ENCODE assay signal across 20 cellular contexts in the genomic region with DNA sequence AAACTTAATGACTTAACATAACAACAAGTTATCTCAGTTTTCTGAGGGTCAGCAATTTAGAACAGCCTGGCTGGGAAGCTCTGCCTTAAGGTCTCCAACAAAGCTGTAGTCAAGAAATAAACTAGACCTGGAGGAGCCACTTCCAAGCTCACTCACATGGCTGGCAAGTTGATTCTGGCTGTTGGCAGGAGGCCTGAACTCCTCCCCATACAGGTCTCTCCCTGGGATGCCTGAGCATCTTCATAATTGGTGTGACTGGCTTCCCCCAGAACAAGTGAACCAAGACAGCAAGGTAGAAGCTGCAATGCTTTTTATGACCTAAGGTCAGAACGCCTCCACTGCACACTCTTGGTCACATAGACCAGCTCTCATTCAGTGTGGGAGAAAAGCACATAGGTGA.
A peak's percentile ranks its signal among the peaks of the same experiment; 100 is the strongest.
DNase-seq lines count a peak whose midpoint lies in the region; ATAC-seq, FAIRE-seq and TF ChIP-seq lines count a peak whose summit lies in the region.
"Had no signal": no experiment of that assay in that cellular context is flagged by ENCODE, and none has a peak within 500 bp of the region (broad histone marks: within the 10 kb centered on the region; RNA-seq: fewer than 3 reads in every experiment).

No MANE protein-coding gene starts in this region.

- H3K4me3 ChIP-seq in cardiac muscle cell (no peak overlapping the region), heart left ventricle (no peak overlapping the region), ascending aorta (no peak overlapping the region), keratinocyte (ENCODE audit: control insufficient read depth in 2 of 3, extremely low read depth in 1 of 3, insufficient read depth in 2 of 3, low read depth in 1 of 3, low read length in 3 of 3) (no peak overlapping the region), thyroid gland (replicated peaks in 1 of 3) (no peak overlapping the region)
- H3K4me3 ChIP-seq: BLaER1, SJSA1 had no signal

- no peaks in the 10 kb centered on the region for H3K9me3 ChIP-seq in cardiac muscle cell (ENCODE audit: low read depth)
- H3K9me3 ChIP-seq in heart left ventricle: no peaks in the 10 kb centered on the region
- H3K9me3 ChIP-seq in ascending aorta: no peaks in the 10 kb centered on the region
- H3K9me3 ChIP-seq in keratinocyte (ENCODE audit: control insufficient read depth, low read depth, low read length): no peaks in the 10 kb centered on the region
- no peaks in the 10 kb centered on the region for H3K9me3 ChIP-seq in thyroid gland
- H3K9me3 ChIP-seq: SJSA1 had no signal

- intact Hi-C loops in heart left ventricle (cut with DNase I): loop anchor here in 2 of 10 donors (5.0 kb wide), 1 partner anchor 77 kb away; no protein-coding TSS in a partner anchor
- intact Hi-C loops in ascending aorta (cut with DNase I): no loop called here
- intact Hi-C loops in thyroid gland (cut with DNase I): loop anchor here (10.0 kb wide), 1 partner anchor 80 kb away; no protein-coding TSS in a partner anchor

- TF ChIP-seq CTCF in cardiac muscle cell (IDR thresholded peaks at IDR 0.05; ENCODE audit: low read depth, low read length) (no peak), heart left ventricle (IDR thresholded peaks at IDR 0.05) (no peak), ascending aorta (IDR thresholded peaks at IDR 0.05) (no peak), keratinocyte (optimal IDR thresholded peaks at IDR 0.05 in 1 of 3, IDR thresholded peaks at IDR 0.05 in 1 of 3, conservative IDR thresholded peaks at IDR 0.05 in 1 of 3; ENCODE audit: extremely low read depth in 1 of 3, insufficient read depth in 2 of 3, low read length in 3 of 3) (no peak), thyroid gland (IDR thresholded peaks at IDR 0.05) (no peak)

- DNase-seq in cardiac muscle cell (ENCODE audit: low read depth in 1 of 2, low spot score in 1 of 2) (no peak), heart left ventricle (no peak), ascending aorta (ENCODE audit: low spot score in 2 of 2) (no peak), keratinocyte (ENCODE audit: low read depth, low spot score) (no peak), thyroid gland (peak; percentile 87 to 89), NCI-H187 (lab: John Stamatoyannopoulos, UW) (no peak)
- no peak for DNase-seq in stimulated activated CD4-positive, alpha-beta T cell treated with anti-CD3 and anti-CD28 coated beads, Interleukin-12 subunit alpha, Interleukin-12 subunit beta, amount 100 ng/mL, for 4 hours
- DNase-seq: CD4-positive, CD25-positive, alpha-beta regulatory T cell; H7; Kasumi-1; NCI-H1092 treated with DMSO at 0.1 percent for 48 hours; NCI-H1436; NCI-H187 treated with DMSO at 0.1 percent for 48 hours; NCI-H446; NCI-H524 treated with DMSO at 0.1 percent for 48 hours; NCI-H774 had no signal

- ATAC-seq in heart left ventricle: no peak
- ATAC-seq: HepG2 had no signal

- TF ChIP-seq POLR2A in heart left ventricle (IDR thresholded peaks at IDR 0.05) (no peak), thyroid gland (IDR thresholded peaks at IDR 0.05) (no peak)

- no peak overlapping the region for H2AFZ ChIP-seq in keratinocyte (ENCODE audit: control insufficient read depth, low read length)

- no peak overlapping the region for H3K4me2 ChIP-seq in keratinocyte (ENCODE audit: control insufficient read depth, extremely low read depth, insufficient read depth, low read depth, low read length)
- H3K4me2 ChIP-seq: BLaER1 had no signal

- H3K27me3 ChIP-seq in cardiac muscle cell (no peaks in the 10 kb centered on the region), heart left ventricle (no peaks in the 10 kb centered on the region), ascending aorta (no peaks in the 10 kb centered on the region), keratinocyte (ENCODE audit: control insufficient read depth, extremely low read depth, insufficient read depth, low read length) (no peaks in the 10 kb centered on the region), thyroid gland (no peaks in the 10 kb centered on the region)
- H3K27me3 ChIP-seq: BLaER1, SJSA1 had no signal

- no peaks in the 10 kb centered on the region for H3K36me3 ChIP-seq in cardiac muscle cell
- no peaks in the 10 kb centered on the region for H3K36me3 ChIP-seq in heart left ventricle
- no peaks in the 10 kb centered on the region for H3K36me3 ChIP-seq in ascending aorta
- peaks cover 0 to 3% of the 10 kb centered on the region in 2 experiments for H3K36me3 ChIP-seq in keratinocyte (ENCODE audit: control insufficient read depth in 2 of 2, extremely low read depth in 1 of 2, insufficient read depth in 2 of 2, low read length in 2 of 2)
- no peaks in the 10 kb centered on the region for H3K36me3 ChIP-seq in thyroid gland

- peak overlapping the region; percentile 19 for H3K27ac ChIP-seq in cardiac muscle cell
- peak overlapping the region in 6 of 12 donors; percentile 18 to 92 (median 78) for H3K27ac ChIP-seq in heart left ventricle
- peak overlapping the region; percentile 14 to 53 for H3K27ac ChIP-seq in ascending aorta
- H3K27ac ChIP-seq in keratinocyte (ENCODE audit: control insufficient read depth, insufficient read depth, low read length): no peak overlapping the region
- H3K27ac ChIP-seq in thyroid gland: peak overlapping the region in 2 of 3 donors; percentile 27 to 62
- H3K27ac ChIP-seq: BLaER1, SJSA1 had no signal

- H3K79me2 ChIP-seq in keratinocyte (ENCODE audit: control insufficient read depth, insufficient read depth, low read length): peaks cover 17% of the 10 kb centered on the region

- H3K9me1 ChIP-seq in keratinocyte (ENCODE audit: control insufficient read depth, extremely low read depth, insufficient read depth, low read length): no peaks in the 10 kb centered on the region

- dilution Hi-C loops in keratinocyte (cut with MboI; ENCODE audit: extremely low pct_ligation_motif_present, low sequenced_read_pairs): no loop called here

- WGBS in heart left ventricle, 4 donors: 91 to 97% (median 93%) methylated on average over 1 of the region's 1 CpG; no CpG with 5 or more reads in 1 of the 4 donors
- 75 to 83% methylated on average over 1 of the region's 1 CpG for WGBS in thyroid gland, 2 donors

- no peak overlapping the region for H3K9ac ChIP-seq in keratinocyte (ENCODE audit: control insufficient read depth, extremely low read depth, insufficient read depth, low read length)
- H3K9ac ChIP-seq: BLaER1 had no signal

- H3K4me1 ChIP-seq in cardiac muscle cell (ENCODE audit: low read depth): peaks cover 55% of the 10 kb centered on the region
- peaks cover 3 to 86% (median 59%) of the 10 kb centered on the region in 12 donors for H3K4me1 ChIP-seq in heart left ventricle
- H3K4me1 ChIP-seq in ascending aorta: peaks cover 8 to 55% of the 10 kb centered on the region in 2 donors
- H3K4me1 ChIP-seq in keratinocyte (ENCODE audit: control insufficient read depth, extremely low read depth, insufficient read depth, low read length): peaks cover 30% of the 10 kb centered on the region
- peaks cover 9 to 30% of the 10 kb centered on the region in 2 donors for H3K4me1 ChIP-seq in thyroid gland

- peak; percentile 74 for FAIRE-seq in keratinocyte (lab: Jason Lieb, UNC)
- FAIRE-seq: HepG2, RCC 7860 had no signal

- H4K20me1 ChIP-seq in keratinocyte (ENCODE audit: control insufficient read depth, extremely low read depth, insufficient read depth, low read length): no peaks in the 10 kb centered on the region

Comparison
In these comparisons a context has a peak if more than half of its experiments do, and no peak if none do; other contexts are left out.
1. DNase-seq: peak in thyroid gland (2 of 2); none in cardiac muscle cell (0 of 2), heart left ventricle (0 of 5), ascending aorta (0 of 2), keratinocyte (single experiment), stimulated activated CD4-positive, alpha-beta T cell treated with anti-CD3 and anti-CD28 coated beads, Interleukin-12 subunit alpha, Interleukin-12 subunit beta, amount 100 ng/mL, for 4 hours (single experiment) and NCI-H187 (0 of 2).